ENCODE assay signal across 33 cellular contexts in genomic region chr12:131422185-131422515, GRCh38.
"Had no signal": no experiment of that assay in that cellular context is flagged by ENCODE, and none has a peak within 500 bp of the region (broad histone marks: within the 10 kb centered on the region; RNA-seq: fewer than 3 reads in every experiment).

No MANE protein-coding gene starts in this region.

- H3K36me3 Mint-ChIP-seq: T-cell had no signal

- H3K4me1 ChIP-seq: adrenal gland, body of pancreas had no signal

- H3K9me3 ChIP-seq: adrenal gland, body of pancreas had no signal

- H3K4me3 ChIP-seq: adrenal gland, body of pancreas, cardiac muscle cell had no signal

- H3K36me3 ChIP-seq: adrenal gland, cardiac muscle cell had no signal

- H3K4me3 Mint-ChIP-seq: activated B cell treated with CpG ODN at 0.5 μM for 24 hours; activated CD4-positive, alpha-beta memory T cell treated with anti-CD3 and anti-CD28 coated beads for 36 hours; activated CD4-positive, alpha-beta T cell treated with anti-CD3 and anti-CD28 coated beads, Interleukin-2, amount 10 ng/mL, durations not matched to agents 24 days and 14 days; activated CD8-positive, alpha-beta T cell treated with anti-CD3 and anti-CD28 coated beads for 36 hours; activated naive CD4-positive, alpha-beta T cell treated with anti-CD3 and anti-CD28 coated beads for 36 hours; activated naive CD8-positive, alpha-beta T cell treated with anti-CD3 and anti-CD28 coated beads for 36 hours; activated T-cell treated with anti-CD3 and anti-CD28 coated beads, Interleukin-2, amount 50 U/mL, for 4 hours; activated T-cell treated with anti-CD3 and anti-CD28 coated beads, Interleukin-2, amount 50 U/mL, for 72 hours; activated T-helper 1 cell treated with anti-CD3 and anti-CD28 coated beads, Interleukin-12 subunit alpha, Interleukin-12 subunit beta, Interleukin-2, Interleukin-4 antibody, amounts not matched to agents 30 ng/mL and 10 ng/mL and 1 ng/mL, durations not matched to agents 14 hours and 24 hours and 36 hours; activated T-helper 17 cell treated with anti-CD3 and anti-CD28 coated beads, Interleukin-2, amount 50 U/mL, for 72 hours; central memory CD8-positive, alpha-beta T cell; T-cell; T-helper 17 cell had no signal

- H3K27me3 ChIP-seq: adrenal gland, body of pancreas, cardiac muscle cell had no signal

- H3K27ac ChIP-seq: adrenal gland, body of pancreas, cardiac muscle cell, VCaP had no signal

- H3K27ac Mint-ChIP-seq: activated B cell treated with CpG ODN at 0.5 μM for 24 hours; activated CD4-positive, alpha-beta memory T cell treated with anti-CD3 and anti-CD28 coated beads for 36 hours; activated CD4-positive, alpha-beta T cell treated with anti-CD3 and anti-CD28 coated beads, Interleukin-2, amount 10 ng/mL, durations not matched to agents 24 days and 14 days; activated CD8-positive, alpha-beta T cell treated with anti-CD3 and anti-CD28 coated beads for 36 hours; activated naive CD4-positive, alpha-beta T cell treated with anti-CD3 and anti-CD28 coated beads for 36 hours; activated naive CD4-positive, alpha-beta T cell treated with anti-CD3 and anti-CD28 coated beads, Interleukin-2, amount 50 U/mL, for 72 hours; activated naive CD8-positive, alpha-beta T cell treated with anti-CD3 and anti-CD28 coated beads for 36 hours; activated T-cell treated with anti-CD3 and anti-CD28 coated beads, Interleukin-2, amount 50 U/mL, for 72 hours; activated T-helper 1 cell treated with anti-CD3 and anti-CD28 coated beads, Interleukin-12 subunit alpha, Interleukin-12 subunit beta, Interleukin-2, Interleukin-4 antibody, amounts not matched to agents 30 ng/mL and 10 ng/mL and 1 ng/mL, durations not matched to agents 14 hours and 24 hours and 36 hours; activated T-helper 17 cell treated with anti-CD3 and anti-CD28 coated beads, Interleukin-2, amount 50 U/mL, for 72 hours; T-cell; T-helper 17 cell had no signal

- H3K4me1 Mint-ChIP-seq: activated B cell treated with CpG ODN at 0.5 μM for 24 hours; activated CD4-positive, alpha-beta T cell treated with anti-CD3 and anti-CD28 coated beads, Interleukin-2, amount 10 ng/mL, durations not matched to agents 24 days and 14 days; activated naive CD8-positive, alpha-beta T cell treated with anti-CD3 and anti-CD28 coated beads for 36 hours; activated T-helper 17 cell treated with anti-CD3 and anti-CD28 coated beads, Interleukin-2, amount 50 U/mL, for 72 hours; central memory CD8-positive, alpha-beta T cell; T-cell; T-helper 17 cell had no signal

- ATAC-seq: activated CD8-positive, alpha-beta T cell treated with anti-CD3 and anti-CD28 coated beads for 36 hours; activated naive CD4-positive, alpha-beta T cell treated with anti-CD3 and anti-CD28 coated beads, Interleukin-2, amount 50 U/mL, for 72 hours; activated T-cell treated with anti-CD3 and anti-CD28 coated beads, Interleukin-2, amount 50 U/mL, for 4 hours; activated T-cell treated with anti-CD3 and anti-CD28 coated beads, Interleukin-2, amount 50 U/mL, for 72 hours; activated T-helper 17 cell treated with anti-CD3 and anti-CD28 coated beads, Interleukin-2, amount 50 U/mL, for 72 hours; body of pancreas; T-cell; T-helper 17 cell had no signal

- DNase-seq: activated B cell treated with CpG ODN at 0.5 μM for 24 hours; activated CD4-positive, alpha-beta memory T cell treated with anti-CD3 and anti-CD28 coated beads for 36 hours; activated CD4-positive, alpha-beta T cell treated with anti-CD3 and anti-CD28 coated beads for 4 hours; activated CD4-positive, alpha-beta T cell treated with anti-CD3 and anti-CD28 coated beads, Interleukin-2, amount 10 ng/mL, durations not matched to agents 24 days and 14 days; activated CD4-positive, alpha-beta T cell treated with anti-CD3 and anti-CD28 coated beads, Interleukin-2, amount 50 U/mL, for 1 hour; activated CD4-positive, alpha-beta T cell treated with anti-CD3 and anti-CD28 coated beads, Interleukin-2, amount 50 U/mL, for 4 hours; activated CD4-positive, CD25-positive, alpha-beta regulatory T cell treated with anti-CD3 and anti-CD28 coated beads, Interleukin-2, amount 50 U/mL, for 72 hours; activated CD8-positive, alpha-beta memory T cell treated with anti-CD3 and anti-CD28 coated beads, Interleukin-2, amount 50 U/mL, for 4 hours; activated CD8-positive, alpha-beta T cell treated with anti-CD3 and anti-CD28 coated beads for 36 hours; activated effector memory CD4-positive, alpha-beta T cell treated with anti-CD3 and anti-CD28 coated beads, Interleukin-2, amount 50 U/mL, for 16 hours; activated gamma-delta T cell treated with Interleukin-2 at 50 U/mL for 16 hours; activated naive CD4-positive, alpha-beta T cell; activated naive CD4-positive, alpha-beta T cell treated with anti-CD3 and anti-CD28 coated beads for 36 hours; activated naive CD4-positive, alpha-beta T cell treated with anti-CD3 and anti-CD28 coated beads, Interleukin-2, amount 50 U/mL, for 16 hours; activated naive CD8-positive, alpha-beta T cell treated with anti-CD3 and anti-CD28 coated beads for 36 hours; activated T-cell treated with anti-CD3 and anti-CD28 coated beads for 4 hours; activated T-cell treated with anti-CD3 and anti-CD28 coated beads, Interleukin-2, amount 50 U/mL, for 1 hour; activated T-cell treated with anti-CD3 and anti-CD28 coated beads, Interleukin-2, amount 50 U/mL, for 4 hours; activated T-cell treated with anti-CD3 and anti-CD28 coated beads, Interleukin-2, amount 50 U/mL, for 72 hours; adrenal gland; amniotic stem cell; body of pancreas; caudate nucleus; cerebellar nuclear complex; T-cell; T-helper 17 cell; T1000 had no signal

- H3K27me3 Mint-ChIP-seq: activated CD4-positive, alpha-beta T cell treated with anti-CD3 and anti-CD28 coated beads, Interleukin-2, amount 10 ng/mL, durations not matched to agents 24 days and 14 days had no signal

- H3K9me3 Mint-ChIP-seq: activated CD4-positive, alpha-beta T cell treated with anti-CD3 and anti-CD28 coated beads, Interleukin-2, amount 10 ng/mL, durations not matched to agents 24 days and 14 days; activated T-helper 1 cell treated with anti-CD3 and anti-CD28 coated beads, Interleukin-12 subunit alpha, Interleukin-12 subunit beta, Interleukin-2, Interleukin-4 antibody, amounts not matched to agents 30 ng/mL and 10 ng/mL and 1 ng/mL, durations not matched to agents 14 hours and 24 hours and 36 hours had no signal
